ENCODE assay signal across 12 cellular contexts in the genomic region with DNA sequence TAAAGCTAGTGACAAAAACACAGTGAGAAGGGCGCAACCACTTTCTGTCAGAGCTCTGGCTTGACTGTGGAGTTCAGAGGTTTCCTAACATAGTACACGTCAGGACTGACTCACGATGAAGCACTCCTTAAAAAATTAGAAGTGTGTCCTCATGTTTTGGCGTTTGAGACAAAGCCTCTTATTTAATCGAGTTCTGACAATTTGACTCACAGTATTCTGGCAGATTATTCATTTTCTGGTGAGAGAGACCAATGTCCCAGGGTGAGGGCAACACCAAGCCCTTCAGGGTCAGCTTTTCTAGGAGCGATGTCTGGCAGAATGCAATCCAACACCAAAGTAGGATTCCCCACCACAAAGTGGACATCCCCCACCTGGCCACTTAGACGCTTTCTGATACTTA.
DNase-seq lines count a peak whose midpoint lies in the region; ATAC-seq and TF ChIP-seq lines count a peak whose summit lies in the region.
"Had no signal": no experiment of that assay in that cellular context is flagged by ENCODE, and none has a peak within 500 bp of the region (broad histone marks: within the 10 kb centered on the region; RNA-seq: fewer than 3 reads in every experiment).

No MANE protein-coding gene starts in this region.

- no peak overlapping the region for H3K4me3 ChIP-seq in adrenal gland
- no peak overlapping the region for H3K4me3 ChIP-seq in sigmoid colon
- H3K4me3 ChIP-seq: PC-9 had no signal

- no peak for TF ChIP-seq EP300 in sigmoid colon (IDR thresholded peaks at IDR 0.05)

- H3K27me3 ChIP-seq in adrenal gland: no peaks in the 10 kb centered on the region
- H3K27me3 ChIP-seq in sigmoid colon: no peaks in the 10 kb centered on the region

- WGBS in adrenal gland, 4 donors: 37 to 44% (median 39%) methylated on average over 6 to 7 of the region's 7 CpGs
- 70 to 73% methylated on average over 7 of the region's 7 CpGs for WGBS in sigmoid colon, 2 donors

- DNase-seq in EL: peak; percentile 89
- DNase-seq in adrenal gland: peak in 6 of 7 donors; percentile 41 to 71 (median 65)
- peak; percentile 54 for DNase-seq in glomerular visceral epithelial cell (ENCODE audit: extremely low spot score)
- DNase-seq in sigmoid colon: no peak
- no peak for DNase-seq in SW 1271 (lab: John Stamatoyannopoulos, UW)
- DNase-seq in medulla oblongata (ENCODE audit: extremely low spot score): no peak
- no peak for DNase-seq in activated CD4-positive, CD25-positive, alpha-beta regulatory T cell treated with anti-CD3 and anti-CD28 coated beads, Interleukin-2, amount 50 U/mL, for 72 hours
- DNase-seq: activated CD4-positive, alpha-beta T cell treated with anti-CD3 and anti-CD28 coated beads for 48 hours; activated naive CD4-positive, alpha-beta T cell treated with anti-CD3 and anti-CD28 coated beads, Interleukin-2, amount 10 ng/mL, durations not matched to agents 7 days and 5 days; NCI-H1048; PC-9 had no signal

- TF ChIP-seq CTCF in adrenal gland (IDR thresholded peaks at IDR 0.05) (no peak), sigmoid colon (IDR thresholded peaks at IDR 0.05) (no peak)

- H3K4me1 ChIP-seq in adrenal gland (replicated peaks in 1 of 2): peaks cover 0 to 14% of the 10 kb centered on the region in 2 donors
- peaks cover 0 to 61% (median 48%) of the 10 kb centered on the region in 4 donors for H3K4me1 ChIP-seq in sigmoid colon

- intact Hi-C loops in adrenal gland (cut with DNase I) (no loop called here), sigmoid colon (cut with DNase I) (loop anchor here (5.0 to 10.0 kb wide), 2 partner anchors 107 to 204 kb away; a partner anchor contains a TSS)

- H3K27ac ChIP-seq in adrenal gland (peak overlapping the region in 4 of 5 donors; percentile 2 to 72 (median 36)), sigmoid colon (peak overlapping the region; percentile 55 to 71 (median 68))
- H3K27ac ChIP-seq: PC-9 had no signal

- ATAC-seq in GM18505 (IDR thresholded peaks at IDR 0.05; ENCODE audit: unreplicated experiment): no peak

- peak in 1 of 2 donors; percentile 7 for TF ChIP-seq POLR2A in adrenal gland (IDR thresholded peaks at IDR 0.05)
- TF ChIP-seq POLR2A in sigmoid colon (IDR thresholded peaks at IDR 0.05): no peak
- no peak for TF ChIP-seq POLR2A in GM18505 (IDR thresholded peaks at IDR 0.05; ENCODE audit: borderline replicate concordance, extremely low read depth, insufficient read depth, insufficient read length)

- H3K9me3 ChIP-seq in adrenal gland (replicated peaks in 1 of 3) (no peaks in the 10 kb centered on the region), sigmoid colon (no peaks in the 10 kb centered on the region)

- H3K36me3 ChIP-seq in adrenal gland (replicated peaks in 1 of 2) (no peaks in the 10 kb centered on the region), sigmoid colon (no peaks in the 10 kb centered on the region)

Comparison
In these comparisons a context has a peak if more than half of its experiments do, and no peak if none do; other contexts are left out.
1. DNase-seq: peak in EL (single experiment), adrenal gland (6 of 7) and glomerular visceral epithelial cell (single experiment); none in sigmoid colon (single experiment), SW 1271 (0 of 2), medulla oblongata (single experiment) and activated CD4-positive, CD25-positive, alpha-beta regulatory T cell treated with anti-CD3 and anti-CD28 coated beads, Interleukin-2, amount 50 U/mL, for 72 hours (single experiment).